1 cellular context compared by ENCODE assay signal in the genomic region with DNA sequence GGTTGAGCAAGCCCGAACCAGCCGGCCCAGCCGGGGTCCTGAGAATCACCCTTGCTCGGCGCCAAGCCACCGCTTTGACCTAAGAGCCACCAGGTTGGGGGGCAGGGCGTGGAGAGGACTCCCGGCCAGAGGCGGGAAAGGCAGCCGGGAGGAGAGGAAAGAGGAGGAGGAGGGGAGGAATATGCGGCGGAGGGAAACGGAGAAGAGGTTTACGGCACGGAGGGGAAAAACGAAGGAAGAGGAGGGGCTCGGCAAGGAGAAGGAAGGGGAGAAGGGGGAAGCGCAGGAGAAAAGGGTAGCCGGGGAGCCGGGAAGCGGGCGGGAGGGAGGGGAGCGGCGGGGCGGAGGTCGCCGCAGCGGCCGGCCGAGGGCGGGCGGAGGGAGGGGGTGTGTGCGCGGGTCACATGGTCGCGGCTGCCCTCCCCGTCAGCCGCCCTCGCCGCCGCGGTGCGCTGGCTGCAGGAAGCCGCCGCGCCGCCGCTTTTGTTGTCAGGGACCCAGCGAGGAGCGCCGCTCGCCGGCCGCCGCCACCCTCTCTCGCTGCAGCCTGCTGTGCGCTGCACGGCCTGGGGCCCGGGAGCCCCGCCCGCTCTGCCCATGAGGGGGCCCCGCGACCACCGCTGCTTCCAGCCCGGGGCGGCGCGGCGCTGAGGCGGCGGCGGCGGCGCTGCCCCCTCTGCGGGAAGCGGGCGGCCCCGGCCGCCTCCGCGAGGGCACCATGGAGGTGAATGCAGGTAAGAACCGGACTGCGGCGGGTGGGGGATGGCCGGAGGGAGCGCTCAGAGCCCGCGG.
A peak's percentile ranks its signal among the peaks of the same experiment; 100 is the strongest.
TF ChIP-seq lines count a peak whose summit lies in the region.

A gene (plus strand): TSS at position 426 of the 792 bp plus-strand sequence. CDS start 293 bp downstream, at position 719.

TF ChIP-seq in HEK293, 187 proteins besides CTCF, POLR2A, EP300 and RAD21 (continued from another document and continues in another):
- TF ChIP-seq ZNF585B (tag by site-specific recombination; IDR thresholded peaks at IDR 0.05) (no peak), ZNF335 (tag by site-specific recombination; conservative IDR thresholded peaks at IDR 0.05) (peak; percentile 79), KLF1 (tag by site-specific recombination; IDR thresholded peaks at IDR 0.05) (peak; percentile 59), ZNF791 (tag by site-specific recombination; IDR thresholded peaks at IDR 0.05) (no peak), ZNF423 (tag by site-specific recombination; IDR thresholded peaks at IDR 0.05) (0 out of 2 replicates have a peak, but pooled peaks have one; percentile 17), ZSCAN30 (tag by site-specific recombination; IDR thresholded peaks at IDR 0.05) (peak; percentile 61; the same call in 1 of the 2 replicates), GLI2 (tag by site-specific recombination; IDR thresholded peaks at IDR 0.05; ENCODE audit: borderline replicate concordance, low read depth) (no peak), OSR2 (tag by site-specific recombination; IDR thresholded peaks at IDR 0.05) (0 out of 2 replicates have a peak, but pooled peaks have one; percentile 37), ZNF266 (tag by site-specific recombination; IDR thresholded peaks at IDR 0.05; ENCODE audit: low read depth) (no peak), ZNF514 (tag by site-specific recombination; IDR thresholded peaks at IDR 0.05) (no peak), ZNF404 (tag by site-specific recombination; IDR thresholded peaks at IDR 0.05) (no peak), ZNF670 (tag by site-specific recombination; IDR thresholded peaks at IDR 0.05; ENCODE audit: low read depth) (no peak), WT1 (tag by site-specific recombination; IDR thresholded peaks at IDR 0.05) (0 out of 2 replicates have a peak, but pooled peaks have one; percentile 28), ZNF354C (tag by site-specific recombination; IDR thresholded peaks at IDR 0.05; ENCODE audit: borderline replicate concordance, low read depth) (no peak), KLF9 (tag by site-specific recombination; IDR thresholded peaks at IDR 0.05; ENCODE audit: low read depth) (peak; percentile 41; the same call in 1 of the 2 replicates), PRDM1 (tag by site-specific recombination; IDR thresholded peaks at IDR 0.05) (peak; percentile 83), GFI1B (tag by site-specific recombination; IDR thresholded peaks at IDR 0.05) (peak; percentile 61; the same call in 1 of the 2 replicates), MYNN (tag by site-specific recombination; IDR thresholded peaks at IDR 0.05; ENCODE audit: borderline replicate concordance) (no peak), ZNF623 (tag by site-specific recombination; IDR thresholded peaks at IDR 0.05) (no peak), HOXD13 (CRISPR knock-in tag; IDR thresholded peaks at IDR 0.05; ENCODE audit: borderline replicate concordance) (no peak), ZEB2 (tag by site-specific recombination; IDR thresholded peaks at IDR 0.05) (peak; percentile 70), ZNF214 (tag by site-specific recombination; IDR thresholded peaks at IDR 0.05; ENCODE audit: borderline replicate concordance) (no peak), ZNF843 (tag by site-specific recombination; IDR thresholded peaks at IDR 0.05) (no peak), KLF16 (tag by site-specific recombination; IDR thresholded peaks at IDR 0.05) (no peak), SP3 (tag by site-specific recombination; IDR thresholded peaks at IDR 0.05) (peak; percentile 80), ZNF837 (tag by site-specific recombination; IDR thresholded peaks at IDR 0.05) (no peak), ZNF2 (tag by site-specific recombination; IDR thresholded peaks at IDR 0.05) (0 out of 2 replicates have a peak, but pooled peaks have one; percentile 46), ZNF561 (tag by site-specific recombination; IDR thresholded peaks at IDR 0.05; ENCODE audit: borderline replicate concordance) (no peak), ZNF48 (tag by site-specific recombination; IDR thresholded peaks at IDR 0.05) (no peak), ZNF558 (tag by site-specific recombination; IDR thresholded peaks at IDR 0.05) (no peak), TCF7L2 (IDR thresholded peaks at IDR 0.05; ENCODE audit: borderline replicate concordance, low read depth, low read length) (no peak), ZNF221 (tag by site-specific recombination; IDR thresholded peaks at IDR 0.05; ENCODE audit: borderline replicate concordance) (no peak), ZNF624 (tag by site-specific recombination; IDR thresholded peaks at IDR 0.05) (no peak), ZFP69B (tag by site-specific recombination; IDR thresholded peaks at IDR 0.05) (0 out of 2 replicates have a peak, but pooled peaks have one; percentile 49), ZNF555 (tag by site-specific recombination; conservative IDR thresholded peaks at IDR 0.05) (no peak), BCL11A (tag by site-specific recombination; IDR thresholded peaks at IDR 0.05; ENCODE audit: low read depth) (0 out of 2 replicates have a peak, but pooled peaks have one; percentile 14), ZFHX2 (tag by site-specific recombination; conservative IDR thresholded peaks at IDR 0.05) (0 out of 2 replicates have a peak, but pooled peaks have one; percentile 15), ZNF548 (tag by site-specific recombination; IDR thresholded peaks at IDR 0.05) (no peak), ZFP37 (tag by site-specific recombination; IDR thresholded peaks at IDR 0.05) (peak; percentile 40; the same call in 1 of the 2 replicates), ZNF510 (tag by site-specific recombination; IDR thresholded peaks at IDR 0.05; ENCODE audit: insufficient replicate concordance) (no peak), ZNF324 (tag by site-specific recombination; IDR thresholded peaks at IDR 0.05) (0 out of 2 replicates have a peak, but pooled peaks have one; percentile 27), ZNF132 (tag by site-specific recombination; IDR thresholded peaks at IDR 0.05; ENCODE audit: borderline replicate concordance) (no peak), SCRT2 (tag by site-specific recombination; IDR thresholded peaks at IDR 0.05) (no peak), ZNF664 (tag by site-specific recombination; IDR thresholded peaks at IDR 0.05) (no peak), ZNF658 (tag by site-specific recombination; IDR thresholded peaks at IDR 0.05) (no peak), ZNF19 (tag by site-specific recombination; IDR thresholded peaks at IDR 0.05; ENCODE audit: low read depth) (no peak), ZNF146 (tag by site-specific recombination; IDR thresholded peaks at IDR 0.05) (no peak), TRIM28 (IDR thresholded peaks at IDR 0.05; ENCODE audit: borderline replicate concordance, low read length) (no peak), ZNF211 (tag by site-specific recombination; IDR thresholded peaks at IDR 0.05; ENCODE audit: low read depth) (no peak), ZNF610 (tag by site-specific recombination; IDR thresholded peaks at IDR 0.05; ENCODE audit: borderline replicate concordance) (0 out of 2 replicates have a peak, but pooled peaks have one; percentile 49), YY2 (tag by site-specific recombination; IDR thresholded peaks at IDR 0.05) (no peak)
- TF ChIP-seq, protein P1, sequence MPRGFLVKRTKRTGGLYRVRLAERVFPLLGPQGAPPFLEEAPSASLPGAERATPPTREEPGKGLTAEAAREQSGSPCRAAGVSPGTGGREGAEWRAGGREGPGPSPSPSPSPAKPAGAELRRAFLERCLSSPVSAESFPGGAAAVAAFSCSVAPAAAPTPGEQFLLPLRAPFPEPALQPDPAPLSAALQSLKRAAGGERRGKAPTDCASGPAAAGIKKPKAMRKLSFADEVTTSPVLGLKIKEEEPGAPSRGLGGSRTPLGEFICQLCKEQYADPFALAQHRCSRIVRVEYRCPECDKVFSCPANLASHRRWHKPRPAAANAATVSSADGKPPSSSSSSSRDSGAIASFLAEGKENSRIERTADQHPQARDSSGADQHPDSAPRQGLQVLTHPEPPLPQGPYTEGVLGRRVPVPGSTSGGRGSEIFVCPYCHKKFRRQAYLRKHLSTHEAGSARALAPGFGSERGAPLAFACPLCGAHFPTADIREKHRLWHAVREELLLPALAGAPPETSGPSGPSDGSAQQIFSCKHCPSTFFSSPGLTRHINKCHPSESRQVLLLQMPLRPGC (tag by site-specific recombination; IDR thresholded peaks at IDR 0.05): 0 out of 2 replicates have a peak, but pooled peaks have one; percentile 50
- TF ChIP-seq, protein P2, sequence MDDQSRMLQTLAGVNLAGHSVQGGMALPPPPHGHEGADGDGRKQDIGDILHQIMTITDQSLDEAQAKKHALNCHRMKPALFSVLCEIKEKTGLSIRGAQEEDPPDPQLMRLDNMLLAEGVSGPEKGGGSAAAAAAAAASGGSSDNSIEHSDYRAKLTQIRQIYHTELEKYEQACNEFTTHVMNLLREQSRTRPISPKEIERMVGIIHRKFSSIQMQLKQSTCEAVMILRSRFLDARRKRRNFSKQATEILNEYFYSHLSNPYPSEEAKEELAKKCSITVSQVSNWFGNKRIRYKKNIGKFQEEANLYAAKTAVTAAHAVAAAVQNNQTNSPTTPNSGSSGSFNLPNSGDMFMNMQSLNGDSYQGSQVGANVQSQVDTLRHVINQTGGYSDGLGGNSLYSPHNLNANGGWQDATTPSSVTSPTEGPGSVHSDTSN (CRISPR knock-in tag; IDR thresholded peaks at IDR 0.05): no peak
- TF ChIP-seq, protein P3, sequence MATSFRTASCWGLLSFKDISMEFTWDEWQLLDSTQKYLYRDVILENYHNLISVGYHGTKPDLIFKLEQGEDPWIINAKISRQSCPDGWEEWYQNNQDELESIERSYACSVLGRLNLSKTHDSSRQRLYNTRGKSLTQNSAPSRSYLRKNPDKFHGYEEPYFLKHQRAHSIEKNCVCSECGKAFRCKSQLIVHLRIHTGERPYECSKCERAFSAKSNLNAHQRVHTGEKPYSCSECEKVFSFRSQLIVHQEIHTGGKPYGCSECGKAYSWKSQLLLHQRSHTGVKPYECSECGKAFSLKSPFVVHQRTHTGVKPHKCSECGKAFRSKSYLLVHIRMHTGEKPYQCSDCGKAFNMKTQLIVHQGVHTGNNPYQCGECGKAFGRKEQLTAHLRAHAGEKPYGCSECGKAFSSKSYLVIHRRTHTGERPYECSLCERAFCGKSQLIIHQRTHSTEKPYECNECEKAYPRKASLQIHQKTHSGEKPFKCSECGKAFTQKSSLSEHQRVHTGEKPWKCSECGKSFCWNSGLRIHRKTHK (tag by site-specific recombination; IDR thresholded peaks at IDR 0.05): no peak
- TF ChIP-seq, protein P4, sequence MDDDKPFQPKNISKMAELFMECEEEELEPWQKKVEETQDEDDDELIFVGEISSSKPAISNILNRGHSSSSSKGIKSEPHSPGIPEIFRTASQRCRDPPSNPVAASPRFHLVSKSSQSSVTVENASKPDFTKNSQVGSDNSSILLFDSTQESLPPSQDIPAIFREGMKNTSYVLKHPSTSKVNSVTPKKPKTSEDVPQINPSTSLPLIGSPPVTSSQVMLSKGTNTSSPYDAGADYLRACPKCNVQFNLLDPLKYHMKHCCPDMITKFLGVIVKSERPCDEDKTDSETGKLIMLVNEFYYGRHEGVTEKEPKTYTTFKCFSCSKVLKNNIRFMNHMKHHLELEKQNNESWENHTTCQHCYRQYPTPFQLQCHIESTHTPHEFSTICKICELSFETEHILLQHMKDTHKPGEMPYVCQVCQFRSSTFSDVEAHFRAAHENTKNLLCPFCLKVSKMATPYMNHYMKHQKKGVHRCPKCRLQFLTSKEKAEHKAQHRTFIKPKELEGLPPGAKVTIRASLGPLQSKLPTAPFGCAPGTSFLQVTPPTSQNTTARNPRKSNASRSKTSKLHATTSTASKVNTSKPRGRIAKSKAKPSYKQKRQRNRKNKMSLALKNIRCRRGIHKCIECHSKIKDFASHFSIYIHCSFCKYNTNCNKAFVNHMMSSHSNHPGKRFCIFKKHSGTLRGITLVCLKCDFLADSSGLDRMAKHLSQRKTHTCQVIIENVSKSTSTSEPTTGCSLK (tag by site-specific recombination; IDR thresholded peaks at IDR 0.05): no peak
- TF ChIP-seq, protein P5, sequence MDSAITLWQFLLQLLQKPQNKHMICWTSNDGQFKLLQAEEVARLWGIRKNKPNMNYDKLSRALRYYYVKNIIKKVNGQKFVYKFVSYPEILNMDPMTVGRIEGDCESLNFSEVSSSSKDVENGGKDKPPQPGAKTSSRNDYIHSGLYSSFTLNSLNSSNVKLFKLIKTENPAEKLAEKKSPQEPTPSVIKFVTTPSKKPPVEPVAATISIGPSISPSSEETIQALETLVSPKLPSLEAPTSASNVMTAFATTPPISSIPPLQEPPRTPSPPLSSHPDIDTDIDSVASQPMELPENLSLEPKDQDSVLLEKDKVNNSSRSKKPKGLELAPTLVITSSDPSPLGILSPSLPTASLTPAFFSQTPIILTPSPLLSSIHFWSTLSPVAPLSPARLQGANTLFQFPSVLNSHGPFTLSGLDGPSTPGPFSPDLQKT (IDR thresholded peaks at IDR 0.05; ENCODE audit: borderline replicate concordance, low read depth, low read length): no peak
- TF ChIP-seq, protein P6, sequence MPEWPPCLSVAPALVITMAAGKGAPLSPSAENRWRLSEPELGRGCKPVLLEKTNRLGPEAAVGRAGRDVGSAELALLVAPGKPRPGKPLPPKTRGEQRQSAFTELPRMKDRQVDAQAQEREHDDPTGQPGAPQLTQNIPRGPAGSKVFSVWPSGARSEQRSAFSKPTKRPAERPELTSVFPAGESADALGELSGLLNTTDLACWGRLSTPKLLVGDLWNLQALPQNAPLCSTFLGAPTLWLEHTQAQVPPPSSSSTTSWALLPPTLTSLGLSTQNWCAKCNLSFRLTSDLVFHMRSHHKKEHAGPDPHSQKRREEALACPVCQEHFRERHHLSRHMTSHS (tag by site-specific recombination; IDR thresholded peaks at IDR 0.05): no peak
- TF ChIP-seq, protein P7, sequence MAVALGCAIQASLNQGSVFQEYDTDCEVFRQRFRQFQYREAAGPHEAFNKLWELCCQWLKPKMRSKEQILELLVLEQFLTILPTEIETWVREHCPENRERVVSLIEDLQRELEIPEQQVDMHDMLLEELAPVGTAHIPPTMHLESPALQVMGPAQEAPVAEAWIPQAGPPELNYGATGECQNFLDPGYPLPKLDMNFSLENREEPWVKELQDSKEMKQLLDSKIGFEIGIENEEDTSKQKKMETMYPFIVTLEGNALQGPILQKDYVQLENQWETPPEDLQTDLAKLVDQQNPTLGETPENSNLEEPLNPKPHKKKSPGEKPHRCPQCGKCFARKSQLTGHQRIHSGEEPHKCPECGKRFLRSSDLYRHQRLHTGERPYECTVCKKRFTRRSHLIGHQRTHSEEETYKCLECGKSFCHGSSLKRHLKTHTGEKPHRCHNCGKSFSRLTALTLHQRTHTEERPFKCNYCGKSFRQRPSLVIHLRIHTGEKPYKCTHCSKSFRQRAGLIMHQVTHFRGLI (tag by site-specific recombination; IDR thresholded peaks at IDR 0.05): no peak
- TF ChIP-seq, protein P8, sequence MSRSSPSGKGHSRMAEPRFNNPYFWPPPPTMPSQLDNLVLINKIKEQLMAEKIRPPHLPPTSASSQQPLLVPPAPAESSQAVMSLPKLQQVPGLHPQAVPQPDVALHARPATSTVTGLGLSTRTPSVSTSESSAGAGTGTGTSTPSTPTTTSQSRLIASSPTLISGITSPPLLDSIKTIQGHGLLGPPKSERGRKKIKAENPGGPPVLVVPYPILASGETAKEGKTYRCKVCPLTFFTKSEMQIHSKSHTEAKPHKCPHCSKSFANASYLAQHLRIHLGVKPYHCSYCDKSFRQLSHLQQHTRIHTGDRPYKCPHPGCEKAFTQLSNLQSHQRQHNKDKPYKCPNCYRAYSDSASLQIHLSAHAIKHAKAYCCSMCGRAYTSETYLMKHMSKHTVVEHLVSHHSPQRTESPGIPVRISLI (tag by site-specific recombination; IDR thresholded peaks at IDR 0.05): no peak
